ENCODE assay signal across 10 cellular contexts in the genomic region with DNA sequence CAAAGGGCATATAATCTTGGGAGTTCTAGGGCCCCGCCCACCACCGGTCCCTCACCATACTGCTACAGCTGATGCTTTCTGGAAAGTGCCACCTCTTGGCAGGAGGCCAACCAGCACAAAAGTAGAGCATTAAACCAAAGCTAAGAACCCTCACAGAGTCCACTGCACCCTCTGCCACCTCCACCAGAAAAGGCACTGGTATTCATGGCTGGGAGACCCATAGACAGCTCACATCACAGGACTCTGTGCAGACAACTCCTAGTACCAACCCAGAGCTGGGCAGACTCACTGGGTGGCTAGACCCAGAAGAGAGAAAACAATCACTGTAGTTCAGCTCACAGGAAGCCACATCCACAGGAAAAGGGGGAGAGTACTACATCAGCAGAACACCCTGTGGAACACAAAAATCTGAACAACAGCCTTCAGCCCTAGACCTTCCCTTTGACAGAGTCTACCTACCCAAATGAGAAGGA. TPM values are rescaled to one million over a fixed set of nuclear protein-coding genes. Genes with fewer than 3 reads are reported as not detected.
DNase-seq lines count a peak whose midpoint lies in the region; ATAC-seq and FAIRE-seq lines count a peak whose summit lies in the region.
"Had no signal": no experiment of that assay in that cellular context is flagged by ENCODE, and none has a peak within 500 bp of the region (broad histone marks: within the 10 kb centered on the region; RNA-seq: fewer than 3 reads in every experiment).

No MANE protein-coding gene starts in this region.

- no peaks in the 10 kb centered on the region for H3K27me3 ChIP-seq in small intestine (ENCODE audit: control insufficient read depth in 2 of 2, insufficient read depth in 2 of 2, low read length in 2 of 2)
- H3K27me3 ChIP-seq: breast epithelium had no signal

- no peak overlapping the region for H3K4me3 ChIP-seq in Jurkat, Clone E6-1 (ENCODE audit: low read length)
- no peak overlapping the region for H3K4me3 ChIP-seq in small intestine (ENCODE audit: low read depth in 1 of 2, low read length in 2 of 2)
- H3K4me3 ChIP-seq: breast epithelium had no signal

- peak; percentile 85 for ATAC-seq in activated naive CD8-positive, alpha-beta T cell treated with anti-CD3 and anti-CD28 coated beads, Interleukin-2, amount 10 ng/mL, durations not matched to agents 7 days and 5 days (ENCODE audit: low read depth)
- no peak for ATAC-seq in GM21390 (IDR thresholded peaks at IDR 0.05; ENCODE audit: unreplicated experiment)

- H3K27me3 Mint-ChIP-seq in activated naive CD8-positive, alpha-beta T cell treated with anti-CD3 and anti-CD28 coated beads, Interleukin-2, amount 10 ng/mL, durations not matched to agents 7 days and 5 days, result no peaks in the 10 kb centered on the region

- peaks cover 0 to 3% of the 10 kb centered on the region in 2 donors for H3K36me3 ChIP-seq in small intestine (ENCODE audit: control insufficient read depth in 2 of 2, insufficient read depth in 2 of 2, low read length in 2 of 2)
- H3K36me3 ChIP-seq: breast epithelium had no signal

- H3K4me3 Mint-ChIP-seq in activated naive CD8-positive, alpha-beta T cell treated with anti-CD3 and anti-CD28 coated beads, Interleukin-2, amount 10 ng/mL, durations not matched to agents 7 days and 5 days, result peak overlapping the region; percentile 73

- peak overlapping the region; percentile 90 for H3K27ac Mint-ChIP-seq in activated naive CD8-positive, alpha-beta T cell treated with anti-CD3 and anti-CD28 coated beads, Interleukin-2, amount 10 ng/mL, durations not matched to agents 7 days and 5 days

- H3K4me1 Mint-ChIP-seq in activated naive CD8-positive, alpha-beta T cell treated with anti-CD3 and anti-CD28 coated beads, Interleukin-2, amount 10 ng/mL, durations not matched to agents 7 days and 5 days, result peaks cover 46% of the 10 kb centered on the region

- no peaks in the 10 kb centered on the region for H3K9me3 ChIP-seq in small intestine (ENCODE audit: control insufficient read depth, low read depth)

- DNase-seq in Jurkat, Clone E6-1 (ENCODE audit: low read depth, low spot score), result peak; percentile 53
- DNase-seq in activated CD4-positive, alpha-beta T cell treated with anti-CD3 and anti-CD28 coated beads for 1 hour, result peak; percentile 41
- DNase-seq in activated naive CD8-positive, alpha-beta T cell treated with anti-CD3 and anti-CD28 coated beads, Interleukin-2, amount 10 ng/mL, durations not matched to agents 7 days and 5 days, result peak; percentile 51
- DNase-seq in stimulated activated CD4-positive, alpha-beta T cell treated with anti-CD3 and anti-CD28 coated beads, Interleukin-4, amount 100 ng/mL, for 24 hours, result peak; percentile 40
- DNase-seq in small intestine (no peak), OCI-M1 (lab: John Stamatoyannopoulos, UW) (no peak), urothelium cell line (ENCODE audit: low spot score) (no peak)
- DNase-seq: glutamatergic neuron had no signal

- peaks cover 22% of the 10 kb centered on the region for H3K9me3 Mint-ChIP-seq in activated naive CD8-positive, alpha-beta T cell treated with anti-CD3 and anti-CD28 coated beads, Interleukin-2, amount 10 ng/mL, durations not matched to agents 7 days and 5 days

- H3K36me3 Mint-ChIP-seq in activated naive CD8-positive, alpha-beta T cell treated with anti-CD3 and anti-CD28 coated beads, Interleukin-2, amount 10 ng/mL, durations not matched to agents 7 days and 5 days, result peaks cover 56% of the 10 kb centered on the region

- FAIRE-seq in small intestine (lab: Jason Lieb, UNC) (no peak), urothelium cell line (lab: Jason Lieb, UNC) (no peak)

- POLR2A ChIA-PET in activated naive CD8-positive, alpha-beta T cell treated with anti-CD3 and anti-CD28 coated beads, Interleukin-2, amount 10 ng/mL, durations not matched to agents 7 days and 5 days (lab: Charles Lee), result interaction anchor here (1.5 to 2.4 kb wide), 3 partner anchors 9 to 136 kb away, joined by 4 to 32 read pairs (median 7); partner anchors contain the start of gene THEM4

- H3K4me1 ChIP-seq in small intestine (ENCODE audit: control insufficient read depth in 2 of 2, insufficient read depth in 1 of 2, low read depth in 1 of 2, low read length in 1 of 2), result no peaks in the 10 kb centered on the region
- H3K4me1 ChIP-seq: breast epithelium had no signal

- WGBS in small intestine, 3 donors, result 28 to 45% (median 42%) methylated on average over 2 of the region's 2 CpGs

- peak overlapping the region in 1 of 2 donors; percentile 80 for H3K27ac ChIP-seq in small intestine (ENCODE audit: low read depth in 1 of 2, low read length in 1 of 2)
- H3K27ac ChIP-seq: breast epithelium had no signal

RNA-seq across cellular contexts. Expression of gene THEM4, which starts 10.8 kb away (rescaled TPM):
- not detected for polyA plus RNA-seq in Jurkat, Clone E6-1 (2012; ENCODE audit: insufficient read depth, insufficient read length)
- 10 to 100 TPM; 46.6 to 49.7 TPM for total RNA-seq in activated naive CD8-positive, alpha-beta T cell treated with anti-CD3 and anti-CD28 coated beads, Interleukin-2, amount 10 ng/mL, durations not matched to agents 7 days and 5 days
- 10 to 100 TPM in 1 of 3 donors, 1 to 10 TPM in 2; 5.7 to 10.4 (median 8.3) TPM for polyA plus RNA-seq in small intestine

RNA-seq across cellular contexts. Expression of gene THEM5, which starts 45.0 kb away (rescaled TPM):
- not detected for polyA plus RNA-seq in Jurkat, Clone E6-1 (2012; ENCODE audit: insufficient read depth, insufficient read length)
- total RNA-seq in activated naive CD8-positive, alpha-beta T cell treated with anti-CD3 and anti-CD28 coated beads, Interleukin-2, amount 10 ng/mL, durations not matched to agents 7 days and 5 days, result not detected
- polyA plus RNA-seq in small intestine, result not detected
- total RNA-seq: breast epithelium had no signal

RNA-seq across cellular contexts. Expression of gene C2CD4D, which starts 58.9 kb away (rescaled TPM):
- not detected for polyA plus RNA-seq in Jurkat, Clone E6-1 (2012; ENCODE audit: insufficient read depth, insufficient read length)
- total RNA-seq in activated naive CD8-positive, alpha-beta T cell treated with anti-CD3 and anti-CD28 coated beads, Interleukin-2, amount 10 ng/mL, durations not matched to agents 7 days and 5 days, result under 1 TPM in 1 of 2 experiments, not detected in 1; 0.17 TPM
- under 1 TPM in 1 of 3 donors, not detected in 2; 0.46 TPM for polyA plus RNA-seq in small intestine

Comparison
In these comparisons a context has a peak if more than half of its experiments do, and no peak if none do; other contexts are left out.
1. DNase-seq: peak in Jurkat, Clone E6-1 (single experiment), activated CD4-positive, alpha-beta T cell treated with anti-CD3 and anti-CD28 coated beads for 1 hour (single experiment), activated naive CD8-positive, alpha-beta T cell treated with anti-CD3 and anti-CD28 coated beads, Interleukin-2, amount 10 ng/mL, durations not matched to agents 7 days and 5 days (single experiment) and stimulated activated CD4-positive, alpha-beta T cell treated with anti-CD3 and anti-CD28 coated beads, Interleukin-4, amount 100 ng/mL, for 24 hours (single experiment); none in small intestine (single experiment), OCI-M1 (single experiment) and urothelium cell line (single experiment).